1 cellular context compared by ENCODE assay signal in genomic region chr17:67258836-67259468, GRCh38.
TF ChIP-seq lines count a peak whose summit lies in the region.

No MANE protein-coding gene starts in this region.

TF ChIP-seq in SK-N-SH treated with all-trans-retinoic acid at 6 μM for 48 hours, 23 proteins besides CTCF, POLR2A, EP300 and RAD21 (continued from another document):
- TF ChIP-seq TSHZ2 (CRISPR knock-in tag; IDR thresholded peaks at IDR 0.05) (no peak), ZNF70 (CRISPR knock-in tag; IDR thresholded peaks at IDR 0.05) (no peak), RARB (CRISPR knock-in tag; IDR thresholded peaks at IDR 0.05) (no peak), ZFP3 (CRISPR knock-in tag; IDR thresholded peaks at IDR 0.05) (no peak), SNAI2 (CRISPR knock-in tag; IDR thresholded peaks at IDR 0.05) (no peak), ESRRG (CRISPR knock-in tag; IDR thresholded peaks at IDR 0.05) (no peak), ZC3H10 (CRISPR knock-in tag; IDR thresholded peaks at IDR 0.05) (no peak), PPARA (CRISPR knock-in tag; IDR thresholded peaks at IDR 0.05; ENCODE audit: borderline replicate concordance) (no peak), PATZ1 (CRISPR knock-in tag; IDR thresholded peaks at IDR 0.05; ENCODE audit: borderline replicate concordance) (no peak), GLIS3 (CRISPR knock-in tag; IDR thresholded peaks at IDR 0.05) (no peak), CREB5 (CRISPR knock-in tag; IDR thresholded peaks at IDR 0.05; ENCODE audit: low read depth) (no peak)
